Comparison of ENCODE assay signal across 18 cellular contexts in genomic region chr2:68050353-68050752, GRCh38. TPM values are rescaled to one million over a fixed set of nuclear protein-coding genes. Genes with fewer than 3 reads are reported as not detected.
DNase-seq lines count a peak whose midpoint lies in the region; ATAC-seq, FAIRE-seq and TF ChIP-seq lines count a peak whose summit lies in the region.
"Had no signal": no experiment of that assay in that cellular context is flagged by ENCODE, and none has a peak within 500 bp of the region (broad histone marks: within the 10 kb centered on the region; RNA-seq: fewer than 3 reads in every experiment).

No MANE protein-coding gene starts in this region.

- no peak overlapping the region for H3K4me3 ChIP-seq in CD8-positive, alpha-beta memory T cell (ENCODE audit: low read length)
- H3K4me3 ChIP-seq in spleen = no peak overlapping the region
- H3K4me3 ChIP-seq: GM23248, PC-9, SJCRH30 had no signal

- ATAC-seq in T-helper 17 cell (no peak), GM18870 (IDR thresholded peaks at IDR 0.05; ENCODE audit: unreplicated experiment) (no peak)
- ATAC-seq: HCT116 had no signal

- H3K36me3 Mint-ChIP-seq in CD8-positive, alpha-beta memory T cell = peaks cover 0 to 31% (median 7%) of the 10 kb centered on the region in 3 donors
- H3K36me3 Mint-ChIP-seq in T-helper 17 cell (ENCODE audit: low read depth) = peaks cover 3% of the 10 kb centered on the region
- H3K36me3 Mint-ChIP-seq in nephron (ENCODE audit: low read depth) = peaks cover 3% of the 10 kb centered on the region

- no peaks in the 10 kb centered on the region for H3K27me3 ChIP-seq in CD8-positive, alpha-beta memory T cell (ENCODE audit: insufficient read depth, low read length, poor library complexity, severe bottlenecking)
- H3K27me3 ChIP-seq in spleen (replicated peaks in 1 of 7) = no peaks in the 10 kb centered on the region
- H3K27me3 ChIP-seq: SJCRH30 had no signal

- DNase-seq in CD8-positive, alpha-beta memory T cell = no peak
- DNase-seq in GM19239 (ENCODE audit: insufficient read length, low spot score) = no peak
- no peak for DNase-seq in T-helper 17 cell
- DNase-seq in NCI-H1694 (lab: John Stamatoyannopoulos, UW) = no peak
- DNase-seq in spleen = no peak
- DNase-seq: DMS79, GM23248, KG1, NCI-H1092, NCI-H146, NCI-H2081 treated with DMSO at 0.1 percent for 48 hours, NCI-H524, PC-9, SJCRH30 had no signal

- H3K9me3 Mint-ChIP-seq in CD8-positive, alpha-beta memory T cell = no peaks in the 10 kb centered on the region
- H3K9me3 Mint-ChIP-seq in nephron = no peaks in the 10 kb centered on the region

- intact Hi-C loops in spleen (cut with DNase I; ENCODE audit: low total_unique reads) = no loop called here

- TF ChIP-seq CTCF in nephron (IDR thresholded peaks at IDR 0.05; ENCODE audit: unreplicated experiment in 3 of 3) (no peak), spleen (IDR thresholded peaks at IDR 0.05 in 8 of 11, conservative IDR thresholded peaks at IDR 0.05 in 3 of 11) (no peak)

- peaks cover 8% of the 10 kb centered on the region for H3K4me1 ChIP-seq in CD8-positive, alpha-beta memory T cell (ENCODE audit: insufficient read depth, low read length)
- peaks cover 0 to 51% (median 11%) of the 10 kb centered on the region in 6 donors for H3K4me1 ChIP-seq in spleen
- H3K4me1 ChIP-seq: SJCRH30 had no signal

- CTCF ChIA-PET in CD8-positive, alpha-beta memory T cell (lab: Charles Lee) = no interaction called here

- no peaks in the 10 kb centered on the region for H3K9me3 ChIP-seq in CD8-positive, alpha-beta memory T cell (ENCODE audit: low read length)
- H3K9me3 ChIP-seq in T-helper 17 cell (ENCODE audit: control insufficient read depth, low read length, poor library complexity, severe bottlenecking) (no peaks in the 10 kb centered on the region), spleen (no peaks in the 10 kb centered on the region)
- H3K9me3 ChIP-seq: SJCRH30 had no signal

- no peaks in the 10 kb centered on the region for H3K36me3 ChIP-seq in CD8-positive, alpha-beta memory T cell (ENCODE audit: insufficient read depth, low read length)
- H3K36me3 ChIP-seq in spleen = peaks cover 0 to 35% (median 3%) of the 10 kb centered on the region in 6 donors

- POLR2A ChIA-PET in CD8-positive, alpha-beta memory T cell (lab: Charles Lee) = no interaction called here

- H3K27ac ChIP-seq in CD8-positive, alpha-beta memory T cell (ENCODE audit: low read depth, low read length) = no peak overlapping the region
- no peak overlapping the region for H3K27ac ChIP-seq in spleen
- H3K27ac ChIP-seq: GM23248, PC-9, SJCRH30 had no signal

- no peaks in the 10 kb centered on the region for H3K27me3 Mint-ChIP-seq in CD8-positive, alpha-beta memory T cell
- H3K27me3 Mint-ChIP-seq in T-helper 17 cell (no peaks in the 10 kb centered on the region), nephron (ENCODE audit: low read depth) (no peaks in the 10 kb centered on the region)

- WGBS in spleen, 5 donors = 83 to 97% (median 85%) methylated on average over 2 of the region's 2 CpGs

- no peak overlapping the region for H3K4me3 Mint-ChIP-seq in CD8-positive, alpha-beta memory T cell
- H3K4me3 Mint-ChIP-seq in T-helper 17 cell (no peak overlapping the region), nephron (peak overlapping the region in 1 of 3 experiments; percentile 10)

- H3K4me1 Mint-ChIP-seq in CD8-positive, alpha-beta memory T cell = peaks cover 52 to 68% (median 63%) of the 10 kb centered on the region in 3 donors
- peaks cover 40% of the 10 kb centered on the region for H3K4me1 Mint-ChIP-seq in T-helper 17 cell
- peaks cover 36% of the 10 kb centered on the region for H3K4me1 Mint-ChIP-seq in nephron

- FAIRE-seq in GM19239 (lab: Jason Lieb, UNC) = peak; percentile 81
- FAIRE-seq: D721Med had no signal

- peak overlapping the region in 5 of 8 donors; percentile 1 to 64 (median 2) for H3K27ac Mint-ChIP-seq in CD8-positive, alpha-beta memory T cell
- peak overlapping the region; percentile 10 for H3K27ac Mint-ChIP-seq in T-helper 17 cell
- peak overlapping the region; percentile 46 to 78 (median 46) for H3K27ac Mint-ChIP-seq in nephron

- TF ChIP-seq POLR2A in spleen (IDR thresholded peaks at IDR 0.05) = no peak

RNA-seq across cellular contexts. Expression of gene C1D, which starts 12.5 kb away (rescaled TPM):
- total RNA-seq in CD8-positive, alpha-beta memory T cell = 10 to 100 TPM; 28.4 to 33.9 TPM
- polyA plus RNA-seq in CD8-positive, alpha-beta memory T cell = 30.3 TPM
- 10 to 100 TPM; 14.1 to 17.0 TPM for total RNA-seq in T-helper 17 cell
- 10 to 100 TPM; 18.7 to 50.5 (median 26.1) TPM for total RNA-seq in spleen
- 10 to 100 TPM; 15.2 to 30.7 (median 23.2) TPM for polyA plus RNA-seq in spleen
